ENCODE assay signal across 14 cellular contexts in the genomic region with DNA sequence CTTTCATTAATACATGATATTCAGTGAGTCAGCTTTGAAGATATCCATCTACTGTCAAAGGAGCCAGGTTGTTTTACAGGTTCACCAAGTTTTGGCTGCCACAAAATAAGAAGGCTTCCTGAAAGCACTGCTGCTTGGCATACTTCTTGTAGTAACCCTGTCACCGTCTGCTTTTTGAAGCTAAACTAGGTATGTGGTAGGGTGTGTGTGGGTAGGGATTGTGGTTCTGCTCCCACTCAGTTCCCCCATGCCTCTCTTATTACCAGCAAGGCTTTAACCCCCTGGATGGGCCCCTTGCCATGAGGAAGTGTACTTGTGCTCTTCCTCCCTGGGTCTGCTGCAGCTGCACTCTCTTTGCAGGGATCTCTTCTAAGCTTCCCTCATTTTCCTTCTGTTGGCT.
A peak's percentile ranks its signal among the peaks of the same experiment; 100 is the strongest.
DNase-seq lines count a peak whose midpoint lies in the region; ATAC-seq, FAIRE-seq and TF ChIP-seq lines count a peak whose summit lies in the region.
"Had no signal": no experiment of that assay in that cellular context is flagged by ENCODE, and none has a peak within 500 bp of the region (broad histone marks: within the 10 kb centered on the region; RNA-seq: fewer than 3 reads in every experiment).

No MANE protein-coding gene starts in this region.

- H3K4me1 Mint-ChIP-seq in nephron progenitor cell: no peaks in the 10 kb centered on the region

- no peak for TF ChIP-seq POLR2A in GM12891 (IDR thresholded peaks at IDR 0.05; ENCODE audit: low read depth, low read length)
- TF ChIP-seq POLR2A in GM12878 (IDR thresholded peaks at IDR 0.05; ENCODE audit: low read depth, low read length): no peak

- no TSS peak for BruUV-seq in GM12878 (replicated peaks; lab: Mats Ljungman, UMichigan)

- H3K9me3 ChIP-seq in GM12878 (replicated peaks; ENCODE audit: control insufficient read depth, insufficient read depth, low read length) (no peaks in the 10 kb centered on the region), mucosa of descending colon (no peaks in the 10 kb centered on the region)
- H3K9me3 ChIP-seq: colonic mucosa had no signal

- no peaks in the 10 kb centered on the region for H3K36me3 ChIP-seq in GM12878 (ENCODE audit: control insufficient read depth in 2 of 2, insufficient read depth in 2 of 2, low read length in 1 of 2)
- no peaks in the 10 kb centered on the region for H3K36me3 ChIP-seq in mucosa of descending colon (ENCODE audit: low read depth)
- H3K36me3 ChIP-seq: colonic mucosa had no signal

- no peaks in the 10 kb centered on the region for H3K36me3 Mint-ChIP-seq in nephron progenitor cell (ENCODE audit: low read depth)

- H3K9ac ChIP-seq in GM12878 (ENCODE audit: control insufficient read depth, insufficient read depth, low read length): no peak overlapping the region

- H3K4me3 Mint-ChIP-seq in nephron progenitor cell: no peak overlapping the region

- H3K4me3 ChIP-seq in GM12878: no peak overlapping the region
- no peak overlapping the region for H3K4me3 ChIP-seq in mucosa of descending colon
- H3K4me3 ChIP-seq: colonic mucosa had no signal

- no peaks in the 10 kb centered on the region for H3K27me3 Mint-ChIP-seq in nephron progenitor cell (ENCODE audit: low read depth, poor library complexity)

- no peak for TF ChIP-seq EP300 in GM12878 (IDR thresholded peaks at IDR 0.05; ENCODE audit: borderline replicate concordance in 1 of 2, control insufficient read depth in 1 of 2, low read depth in 2 of 2, low read length in 2 of 2)

- TF ChIP-seq CTCF in GM12878 (IDR thresholded peaks at IDR 0.05 in 2 of 3, conservative IDR thresholded peaks at IDR 0.05 in 1 of 3; ENCODE audit: control insufficient read depth in 2 of 3, extremely low read depth in 1 of 3, insufficient read depth in 1 of 3, low read depth in 3 of 3, low read length in 3 of 3) (no peak), nephron progenitor cell (IDR thresholded peaks at IDR 0.05) (no peak), mucosa of descending colon (IDR thresholded peaks at IDR 0.05) (no peak)

- DNase-seq in GM12891 (ENCODE audit: insufficient read length, low spot score) (no peak), NCI-H2196 (lab: John Stamatoyannopoulos, UW; ENCODE audit: unreplicated experiment) (peak; percentile 7), GM12878 (ENCODE audit: low read depth, low spot score) (no peak), nephron progenitor cell (peak; percentile 1), inferior parietal cortex (ENCODE audit: extremely low spot score) (no peak), mucosa of descending colon (no peak)
- no peak for DNase-seq in effector CD8-positive, alpha-beta T cell (lab: John Stamatoyannopoulos, UW)
- DNase-seq: activated CD4-positive, alpha-beta T cell treated with anti-CD3 and anti-CD28 coated beads for 1 hour; activated gamma-delta T cell; colonic mucosa; DMS153; NCI-H146 had no signal

- 9% methylated on average over 1 of the region's 1 CpG for WGBS in GM12878 (ENCODE audit: insufficient coverage, insufficient replicate concordance, low lambda C conversion rate, missing lambda C conversion rate)

- FAIRE-seq in GM12891 (lab: Jason Lieb, UNC): peak; percentile 9
- no peak for FAIRE-seq in GM12878 (lab: Jason Lieb, UNC)
- FAIRE-seq: RCC 7860 had no signal

- no peaks in the 10 kb centered on the region for H4K20me1 ChIP-seq in GM12878 (ENCODE audit: control insufficient read depth, insufficient read depth)

- TF ChIP-seq RAD21 in GM12878 (IDR thresholded peaks at IDR 0.05; ENCODE audit: insufficient read depth, low read depth, low read length): no peak

- intact Hi-C loops in GM12878 (cut with micrococcal nuclease; ENCODE audit: unreplicated experiment): no loop called here
- intact Hi-C loops in mucosa of descending colon (cut with DNase I, micrococcal nuclease): no loop called here

- H3K9me3 Mint-ChIP-seq in nephron progenitor cell: peaks cover 4% of the 10 kb centered on the region

- no peaks in the 10 kb centered on the region for H3K79me2 ChIP-seq in GM12878 (ENCODE audit: control insufficient read depth, insufficient read depth, low read length)

- H3K4me1 ChIP-seq in GM12878 (ENCODE audit: control insufficient read depth, insufficient read depth, low read length) (no peaks in the 10 kb centered on the region), mucosa of descending colon (ENCODE audit: low read depth) (no peaks in the 10 kb centered on the region)
- H3K4me1 ChIP-seq: colonic mucosa had no signal

- H3K27ac Mint-ChIP-seq in nephron progenitor cell: no peak overlapping the region

- in situ Hi-C loops in GM12878 (cut with MboI): no loop called here

- SMC1A ChIA-PET in GM12878 (lab: Charles Lee; ENCODE audit: uncharacterized antibody, unreplicated experiment): no interaction called here

- no peak overlapping the region for H2AFZ ChIP-seq in GM12878 (ENCODE audit: control insufficient read depth, low read depth, low read length)

- H3K27me3 ChIP-seq in GM12878 (replicated peaks in 1 of 2; ENCODE audit: control insufficient read depth in 2 of 2, insufficient read depth in 2 of 2, low read length in 1 of 2): no peaks in the 10 kb centered on the region
- H3K27me3 ChIP-seq: colonic mucosa had no signal

- CTCF ChIA-PET in GM12878 (lab: Yijun Ruan, JAX): no interaction called here

- no peak overlapping the region for H3K4me2 ChIP-seq in GM12878 (ENCODE audit: control insufficient read depth, insufficient read depth)

- POLR2A ChIA-PET in GM12878 (lab: Charles Lee): no interaction called here

- H3K27ac ChIP-seq in GM12878 (ENCODE audit: control insufficient read depth, insufficient read depth): no peak overlapping the region
- H3K27ac ChIP-seq: colonic mucosa had no signal

- ATAC-seq in GM12878: no peak
- no peak for ATAC-seq in GM21447 (IDR thresholded peaks at IDR 0.05; ENCODE audit: unreplicated experiment)
- ATAC-seq in mucosa of descending colon: no peak

- RAD21 ChIA-PET in GM12878 (lab: Charles Lee; ENCODE audit: unreplicated experiment): no interaction called here

TF ChIP-seq in GM12891, 5 proteins besides CTCF, POLR2A, EP300 and RAD21:
- no peak for TF ChIP-seq TAF1 (IDR thresholded peaks at IDR 0.05; ENCODE audit: low read depth, low read length)
- no peak for TF ChIP-seq POU2F2 (IDR thresholded peaks at IDR 0.05; ENCODE audit: low read depth, low read length)
- no peak for TF ChIP-seq POLR2AphosphoS5 (IDR thresholded peaks at IDR 0.05; ENCODE audit: low read depth, low read length)
- no peak for TF ChIP-seq PAX5 (IDR thresholded peaks at IDR 0.05; ENCODE audit: insufficient read depth, low read length, severe bottlenecking)
- TF ChIP-seq SPI1 (IDR thresholded peaks at IDR 0.05; ENCODE audit: low read depth, low read length): peak; percentile 60

TF ChIP-seq in GM12878, 131 proteins besides CTCF, POLR2A, EP300 and RAD21:
- peak; percentile 27; the same call in 1 of the 2 replicates for TF ChIP-seq RUNX3 (IDR thresholded peaks at IDR 0.05; ENCODE audit: low read length)
- TF ChIP-seq CBFB (IDR thresholded peaks at IDR 0.05; ENCODE audit: low read depth): no peak

Comparison
In these comparisons a context has a peak if more than half of its experiments do, and no peak if none do; other contexts are left out.
1. DNase-seq: peak in NCI-H2196 (single experiment) and nephron progenitor cell (single experiment); none in GM12891 (single experiment), GM12878 (single experiment), inferior parietal cortex (single experiment), effector CD8-positive, alpha-beta T cell (single experiment) and mucosa of descending colon (0 of 3).